ENCODE assay signal across 10 cellular contexts in the genomic region with DNA sequence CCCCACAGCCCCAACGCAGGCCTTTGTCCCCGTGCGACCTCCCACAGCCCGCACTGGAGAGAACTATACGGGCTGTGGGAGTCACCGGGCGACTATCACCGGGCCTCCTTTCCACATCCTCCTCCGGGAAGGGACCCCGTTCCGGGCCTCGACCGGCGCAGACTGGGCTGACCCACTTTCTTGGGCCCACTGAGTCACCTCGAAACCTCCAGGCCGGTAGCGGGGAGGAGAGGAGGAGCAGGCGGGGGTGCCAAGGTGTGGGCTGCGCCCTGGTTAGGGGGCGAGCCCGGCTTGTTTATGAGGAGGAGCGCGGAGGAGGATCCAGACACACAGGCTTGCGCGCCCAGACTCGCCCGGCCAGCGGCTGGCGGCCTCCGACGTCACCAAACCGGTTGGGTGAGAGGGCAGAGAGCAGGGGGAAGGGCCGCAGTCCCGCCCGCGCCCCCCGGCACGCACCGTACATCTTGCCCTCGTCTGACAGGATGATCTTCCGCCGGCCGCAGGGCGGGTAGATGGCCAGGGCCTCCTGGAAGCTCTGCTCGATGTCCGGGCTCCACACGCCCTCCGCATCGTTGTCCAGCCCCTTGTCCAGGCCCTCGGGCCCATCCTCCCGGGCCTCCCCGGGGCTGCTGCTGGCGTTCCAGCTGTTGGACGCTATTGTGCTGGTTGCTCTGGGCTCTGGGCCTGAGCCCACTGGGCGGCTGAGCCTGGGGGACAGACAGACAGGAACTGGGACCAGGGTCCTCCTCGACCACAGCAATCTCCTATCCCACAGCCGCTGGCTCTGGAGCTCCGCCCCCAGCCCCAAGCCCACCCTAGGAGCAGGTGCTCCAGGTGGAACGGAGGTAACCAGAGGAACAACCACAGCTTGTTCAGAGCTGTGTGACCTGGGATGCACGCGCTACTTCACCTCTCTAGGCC. TPM values are rescaled to one million over a fixed set of nuclear protein-coding genes. Genes with fewer than 3 reads are reported as not detected.
DNase-seq lines count a peak whose midpoint lies in the region; ATAC-seq, FAIRE-seq and TF ChIP-seq lines count a peak whose summit lies in the region.
"Had no signal": no experiment of that assay in that cellular context is flagged by ENCODE, and none has a peak within 500 bp of the region (broad histone marks: within the 10 kb centered on the region; RNA-seq: fewer than 3 reads in every experiment).

No MANE protein-coding gene starts in this region.

- FAIRE-seq in bronchial epithelial cell (lab: Jason Lieb, UNC), result no peak
- FAIRE-seq: endometrium had no signal

- peak; percentile 33 for ATAC-seq in stimulated activated effector memory CD8-positive, alpha-beta T cell treated with anti-CD3 and anti-CD28 coated beads, Interleukin-12 subunit alpha, Interleukin-12 subunit beta, amount 100 ng/mL, for 72 hours
- ATAC-seq in HG02759 (IDR thresholded peaks at IDR 0.05; ENCODE audit: unreplicated experiment), result no peak

- peaks cover 11% of the 10 kb centered on the region for H3K4me1 Mint-ChIP-seq in stimulated activated effector memory CD8-positive, alpha-beta T cell treated with anti-CD3 and anti-CD28 coated beads, Interleukin-12 subunit alpha, Interleukin-12 subunit beta, amount 100 ng/mL, for 72 hours

- H3K4me3 Mint-ChIP-seq in stimulated activated effector memory CD8-positive, alpha-beta T cell treated with anti-CD3 and anti-CD28 coated beads, Interleukin-12 subunit alpha, Interleukin-12 subunit beta, amount 100 ng/mL, for 72 hours, result no peak overlapping the region

- H3K36me3 Mint-ChIP-seq in stimulated activated effector memory CD8-positive, alpha-beta T cell treated with anti-CD3 and anti-CD28 coated beads, Interleukin-12 subunit alpha, Interleukin-12 subunit beta, amount 100 ng/mL, for 72 hours, result no peaks in the 10 kb centered on the region

- H3K27me3 ChIP-seq in HUES64 (ENCODE audit: insufficient read depth, low read length) (no peaks in the 10 kb centered on the region), bronchial epithelial cell (ENCODE audit: control insufficient read depth, insufficient read depth, low read length) (no peaks in the 10 kb centered on the region), dorsolateral prefrontal cortex (peaks cover 0 to under 1% (median 0%) of the 10 kb centered on the region in 45 donors)

- TF ChIP-seq CTCF in bronchial epithelial cell (IDR thresholded peaks at IDR 0.05; ENCODE audit: insufficient read depth, low read length, severe bottlenecking) (no peak), dorsolateral prefrontal cortex (IDR thresholded peaks at IDR 0.05 in 54 of 56, conservative IDR thresholded peaks at IDR 0.05 in 2 of 56; ENCODE audit: low read depth in 1 of 56, partially characterized antibody in 56 of 56) (no peak)

- H3K36me3 ChIP-seq in HUES64 (ENCODE audit: insufficient read depth, low read length), result peaks cover 17% of the 10 kb centered on the region
- H3K36me3 ChIP-seq in bronchial epithelial cell (ENCODE audit: control insufficient read depth, insufficient read depth, low read length), result peaks cover 13% of the 10 kb centered on the region

- 81% methylated on average over 61 of the region's 61 CpGs for WGBS in HUES64

- H3K4me3 ChIP-seq in HUES64 (ENCODE audit: low read length) (peak overlapping the region; percentile 37), bronchial epithelial cell (ENCODE audit: low read depth, low read length) (peak overlapping the region; percentile 11), dorsolateral prefrontal cortex (no peak overlapping the region)

- no peaks in the 10 kb centered on the region for H3K9me3 ChIP-seq in HUES64 (ENCODE audit: insufficient read depth, low read depth, low read length)

- intact Hi-C loops in dorsolateral prefrontal cortex (cut with DNase I), result no loop called here

- H3K9me3 Mint-ChIP-seq in stimulated activated effector memory CD8-positive, alpha-beta T cell treated with anti-CD3 and anti-CD28 coated beads, Interleukin-12 subunit alpha, Interleukin-12 subunit beta, amount 100 ng/mL, for 72 hours, result no peaks in the 10 kb centered on the region

- peak overlapping the region; percentile 82 for H3K9ac ChIP-seq in HUES64 (ENCODE audit: low read depth, low read length)

- H3K27ac Mint-ChIP-seq in stimulated activated effector memory CD8-positive, alpha-beta T cell treated with anti-CD3 and anti-CD28 coated beads, Interleukin-12 subunit alpha, Interleukin-12 subunit beta, amount 100 ng/mL, for 72 hours, result no peak overlapping the region

- peaks cover 51% of the 10 kb centered on the region for H3K4me1 ChIP-seq in HUES64 (ENCODE audit: insufficient read depth, low read length)

- peak; percentile 91 for DNase-seq in bronchial epithelial cell (ENCODE audit: low read depth)
- DNase-seq in kidney tubule cell (ENCODE audit: low spot score), result peak; percentile 43
- no peak for DNase-seq in stimulated activated effector memory CD8-positive, alpha-beta T cell treated with anti-CD3 and anti-CD28 coated beads, Interleukin-12 subunit alpha, Interleukin-12 subunit beta, amount 100 ng/mL, for 72 hours (ENCODE audit: low spot score in 2 of 2)
- DNase-seq in AG20443 (ENCODE audit: low spot score), result no peak
- no peak for DNase-seq in T1000 (lab: John Stamatoyannopoulos, UW)
- DNase-seq in dorsolateral prefrontal cortex, result no peak
- DNase-seq: NCI-H1436 treated with DMSO at 0.1 percent for 48 hours had no signal

- peak overlapping the region; percentile 94 for H3K27ac ChIP-seq in HUES64 (ENCODE audit: low read depth, low read length)
- H3K27ac ChIP-seq in dorsolateral prefrontal cortex, result peak overlapping the region in 2 of 59 donors; percentile 7 to 25

RNA-seq across cellular contexts. Expression of a gene that starts 10.6 kb away (rescaled TPM):
- 15.5 TPM for polyA plus RNA-seq in HUES64 (2013, experiment 1 of 2)
- polyA plus RNA-seq in HUES64 (2013, experiment 2 of 2), result 18.1 TPM
- 5.3 and 7.6 TPM in 2 replicates for total RNA-seq in bronchial epithelial cell
- total RNA-seq in dorsolateral prefrontal cortex, result 1 to 10 TPM; 1.0 to 7.6 (median 2.6) TPM

RNA-seq across cellular contexts. Expression of a gene that starts 18.1 kb away (rescaled TPM):
- 1,734 TPM for polyA plus RNA-seq in HUES64 (2013, experiment 1 of 2)
- 1,847 TPM for polyA plus RNA-seq in HUES64 (2013, experiment 2 of 2)
- total RNA-seq in bronchial epithelial cell, result 1,892 and 2,665 TPM in 2 replicates
- 100 to 1,000 TPM; 245 to 522 (median 369) TPM for total RNA-seq in dorsolateral prefrontal cortex

RNA-seq across cellular contexts. Expression of a gene that starts 26.4 kb away (rescaled TPM):
- 0.30 TPM for polyA plus RNA-seq in HUES64 (2013, experiment 1 of 2)
- 0.13 TPM for polyA plus RNA-seq in HUES64 (2013, experiment 2 of 2)
- under 0.01 TPM in 1 of 2 replicates, not detected in the other for total RNA-seq in bronchial epithelial cell
- total RNA-seq in dorsolateral prefrontal cortex, result 1 to 10 TPM in 5 of 120 experiments, under 1 TPM in 15, not detected in 100; 0.24 to 2.6 (median 0.79) TPM

RNA-seq across cellular contexts. Expression of a gene that starts 34.1 kb away (rescaled TPM):
- 8.7 TPM for polyA plus RNA-seq in HUES64 (2013, experiment 1 of 2)
- polyA plus RNA-seq in HUES64 (2013, experiment 2 of 2), result 10.3 TPM
- total RNA-seq in bronchial epithelial cell, result 41.5 and 46.3 TPM in 2 replicates
- 1 to 10 TPM; 1.8 to 5.5 (median 3.2) TPM for total RNA-seq in dorsolateral prefrontal cortex

Comparison
In these comparisons a context has a peak if more than half of its experiments do, and no peak if none do; other contexts are left out.
1. H3K4me3 ChIP-seq: peak in HUES64 (single experiment) and bronchial epithelial cell (single experiment); none in dorsolateral prefrontal cortex (0 of 59).
2. DNase-seq: peak in bronchial epithelial cell (single experiment) and kidney tubule cell (single experiment); none in stimulated activated effector memory CD8-positive, alpha-beta T cell treated with anti-CD3 and anti-CD28 coated beads, Interleukin-12 subunit alpha, Interleukin-12 subunit beta, amount 100 ng/mL, for 72 hours (0 of 2), AG20443 (single experiment), T1000 (single experiment) and dorsolateral prefrontal cortex (0 of 10).